In the genomic region with DNA sequence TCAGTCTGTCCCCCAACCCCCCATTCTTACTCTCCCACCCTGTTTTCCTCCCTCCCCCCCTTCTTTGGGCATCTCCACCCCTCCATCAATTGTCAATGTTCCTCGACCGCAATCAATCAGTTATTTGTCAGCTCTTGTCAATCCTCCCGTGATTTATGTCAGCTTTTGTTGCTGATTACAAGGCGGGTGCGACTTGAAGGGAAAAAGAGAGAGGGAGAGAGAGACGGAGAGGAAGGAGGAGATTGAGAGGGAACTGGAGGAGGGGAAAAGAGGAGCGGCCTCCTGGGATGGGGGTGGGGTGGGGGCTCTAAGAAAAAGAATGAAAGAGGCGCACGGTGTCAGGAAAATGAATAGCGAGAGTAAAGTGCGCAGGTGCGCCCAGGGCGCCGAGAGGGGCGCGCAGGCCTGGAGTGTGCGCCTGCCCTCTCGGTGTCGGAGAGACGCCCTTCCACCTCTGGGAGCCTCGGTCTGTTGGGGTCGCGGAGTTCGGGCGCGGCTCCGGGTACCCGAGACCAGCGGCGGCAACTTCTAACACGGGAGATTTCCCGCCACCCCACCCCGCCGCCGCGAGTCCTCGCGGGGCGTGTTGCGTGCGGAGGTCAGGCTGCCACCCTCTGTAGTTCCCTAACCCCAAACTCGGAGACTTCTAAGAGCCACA, we compare ENCODE assay signal across 9 cellular contexts. TPM values are rescaled to one million over a fixed set of nuclear protein-coding genes. Genes with fewer than 3 reads are reported as not detected.
DNase-seq lines count a peak whose midpoint lies in the region; ATAC-seq, FAIRE-seq and TF ChIP-seq lines count a peak whose summit lies in the region.
"Had no signal": no experiment of that assay in that cellular context is flagged by ENCODE, and none has a peak within 500 bp of the region (broad histone marks: within the 10 kb centered on the region; RNA-seq: fewer than 3 reads in every experiment).

No MANE protein-coding gene starts in this region.

- peak overlapping the region; percentile 95 to 97 for H3K27ac ChIP-seq in liver (ENCODE audit: low read depth in 1 of 2, low read length in 2 of 2)
- H3K27ac ChIP-seq in suprapubic skin: peak overlapping the region; percentile 97

- DNase-seq in T-helper 2 cell treated with Interferon-gamma antibody and Interleukin-4, amounts not matched to agents 5 μg/mL and 100 μg/mL, for 36 hours (ENCODE audit: low spot score): no peak
- DNase-seq in T-helper 2 cell: no peak
- peak; percentile 82 for DNase-seq in NCI-H510A (lab: John Stamatoyannopoulos, UW)
- no peak for DNase-seq in bronchial epithelial cell (ENCODE audit: low read depth)
- DNase-seq in suprapubic skin (ENCODE audit: low spot score in 2 of 2): peak in 1 of 2 donors; percentile 70
- no peak for DNase-seq in H4 (ENCODE audit: low spot score)

- H3K9me3 ChIP-seq in liver (ENCODE audit: control insufficient read depth in 4 of 4, low read length in 3 of 4): no peaks in the 10 kb centered on the region
- H3K9me3 ChIP-seq in suprapubic skin: no peaks in the 10 kb centered on the region

- WGBS in liver: under 1% methylated on average over 42 of the region's 42 CpGs
- 1% methylated on average over 20 of the region's 42 CpGs for WGBS in suprapubic skin

- H3K36me3 ChIP-seq in bronchial epithelial cell (ENCODE audit: control insufficient read depth, insufficient read depth, low read length) (peaks cover 6% of the 10 kb centered on the region), liver (ENCODE audit: control insufficient read depth in 4 of 4, insufficient read depth in 3 of 4, low read depth in 1 of 4, low read length in 3 of 4) (no peaks in the 10 kb centered on the region), suprapubic skin (peaks cover 11% of the 10 kb centered on the region)

- no peak for TF ChIP-seq POLR2A in suprapubic skin (IDR thresholded peaks at IDR 0.05)

- no peak for TF ChIP-seq EP300 in suprapubic skin (IDR thresholded peaks at IDR 0.05)

- H3K27ac Mint-ChIP-seq in T-helper 2 cell treated with Interferon-gamma antibody and Interleukin-4, amounts not matched to agents 5 μg/mL and 100 μg/mL, for 36 hours: no peak overlapping the region

- H3K36me3 Mint-ChIP-seq in T-helper 2 cell treated with Interferon-gamma antibody and Interleukin-4, amounts not matched to agents 5 μg/mL and 100 μg/mL, for 36 hours (ENCODE audit: low read depth): peaks cover 2% of the 10 kb centered on the region

- H3K9me3 Mint-ChIP-seq in T-helper 2 cell treated with Interferon-gamma antibody and Interleukin-4, amounts not matched to agents 5 μg/mL and 100 μg/mL, for 36 hours: no peaks in the 10 kb centered on the region

- no peak for TF ChIP-seq CTCF in bronchial epithelial cell (IDR thresholded peaks at IDR 0.05; ENCODE audit: insufficient read depth, low read length, severe bottlenecking)
- no peak for TF ChIP-seq CTCF in liver (IDR thresholded peaks at IDR 0.05; ENCODE audit: low read depth, low read length, missing input control)
- TF ChIP-seq CTCF in suprapubic skin (IDR thresholded peaks at IDR 0.05): no peak

- H3K27me3 ChIP-seq in bronchial epithelial cell (ENCODE audit: control insufficient read depth, insufficient read depth, low read length) (no peaks in the 10 kb centered on the region), liver (ENCODE audit: control insufficient read depth in 4 of 4, insufficient read depth in 4 of 4, low read length in 3 of 4) (no peaks in the 10 kb centered on the region), suprapubic skin (peaks cover 7% of the 10 kb centered on the region)

- TF ChIP-seq RAD21 in liver (IDR thresholded peaks at IDR 0.05): no peak

- H3K4me1 ChIP-seq in liver (ENCODE audit: control insufficient read depth in 4 of 4, insufficient read depth in 4 of 4, low read length in 3 of 4): peaks cover 7 to 28% (median 18%) of the 10 kb centered on the region in 4 donors
- H3K4me1 ChIP-seq in suprapubic skin: peaks cover 48% of the 10 kb centered on the region

- H3K4me1 Mint-ChIP-seq in T-helper 2 cell treated with Interferon-gamma antibody and Interleukin-4, amounts not matched to agents 5 μg/mL and 100 μg/mL, for 36 hours (ENCODE audit: low read depth): peaks cover 17% of the 10 kb centered on the region

- H3K27me3 Mint-ChIP-seq in T-helper 2 cell treated with Interferon-gamma antibody and Interleukin-4, amounts not matched to agents 5 μg/mL and 100 μg/mL, for 36 hours (ENCODE audit: low read depth): peaks cover 71% of the 10 kb centered on the region

- no peak for ATAC-seq in GM21390 (IDR thresholded peaks at IDR 0.05; ENCODE audit: unreplicated experiment)

- H3K4me3 ChIP-seq in bronchial epithelial cell (ENCODE audit: low read depth, low read length) (peak overlapping the region; percentile 95), liver (ENCODE audit: low read depth in 1 of 3, low read length in 3 of 3) (peak overlapping the region; percentile 74 to 88 (median 86)), suprapubic skin (peak overlapping the region; percentile 89)

- H3K4me3 Mint-ChIP-seq in T-helper 2 cell treated with Interferon-gamma antibody and Interleukin-4, amounts not matched to agents 5 μg/mL and 100 μg/mL, for 36 hours: peak overlapping the region; percentile 81

- peak overlapping the region; percentile 17 to 72 for H3K9ac ChIP-seq in liver (ENCODE audit: low read depth in 1 of 2, low read length in 2 of 2)

- FAIRE-seq in bronchial epithelial cell (lab: Jason Lieb, UNC): no peak
- FAIRE-seq: colon had no signal

TF ChIP-seq in liver, 16 proteins besides CTCF, POLR2A, EP300 and RAD21:
- TF ChIP-seq GABPA (IDR thresholded peaks at IDR 0.05 in 1 of 2, conservative IDR thresholded peaks at IDR 0.05 in 1 of 2): no peak
- TF ChIP-seq HNF4G (IDR thresholded peaks at IDR 0.05): no peak

RNA-seq across cellular contexts. Expression of a gene that starts 1.1 kb away (rescaled TPM):
- total RNA-seq in bronchial epithelial cell (2.1 and 2.6 TPM in 2 replicates), liver (1 to 10 TPM; 1.6 to 2.3 TPM), suprapubic skin (1 to 10 TPM; 5.7 to 7.6 (median 6.6) TPM)
- polyA plus RNA-seq in liver: 1 to 10 TPM; 1.8 to 5.2 TPM
- 3.4 and 3.7 TPM in 2 replicates for total RNA-seq in H4 (2014; rRNA removed; shearing (Covaris generic))

RNA-seq across cellular contexts. Expression of a gene that starts 28.8 kb away (rescaled TPM):
- total RNA-seq in bronchial epithelial cell (1.6 and 3.1 TPM in 2 replicates), liver (10 to 100 TPM in 1 of 2 donors, 1 to 10 TPM in 1; 7.9 to 12.2 TPM), suprapubic skin (1 to 10 TPM in 2 of 4 donors, under 1 TPM in 1, not detected in 1; 0.10 to 2.9 (median 1.9) TPM)
- 10 to 100 TPM; 10.4 to 15.8 TPM for polyA plus RNA-seq in liver
- 0.10 TPM in 1 of 2 replicates, not detected in the other for total RNA-seq in H4 (2014; rRNA removed; shearing (Covaris generic))
